Comparison of ENCODE assay signal across 9 cellular contexts in the genomic region with DNA sequence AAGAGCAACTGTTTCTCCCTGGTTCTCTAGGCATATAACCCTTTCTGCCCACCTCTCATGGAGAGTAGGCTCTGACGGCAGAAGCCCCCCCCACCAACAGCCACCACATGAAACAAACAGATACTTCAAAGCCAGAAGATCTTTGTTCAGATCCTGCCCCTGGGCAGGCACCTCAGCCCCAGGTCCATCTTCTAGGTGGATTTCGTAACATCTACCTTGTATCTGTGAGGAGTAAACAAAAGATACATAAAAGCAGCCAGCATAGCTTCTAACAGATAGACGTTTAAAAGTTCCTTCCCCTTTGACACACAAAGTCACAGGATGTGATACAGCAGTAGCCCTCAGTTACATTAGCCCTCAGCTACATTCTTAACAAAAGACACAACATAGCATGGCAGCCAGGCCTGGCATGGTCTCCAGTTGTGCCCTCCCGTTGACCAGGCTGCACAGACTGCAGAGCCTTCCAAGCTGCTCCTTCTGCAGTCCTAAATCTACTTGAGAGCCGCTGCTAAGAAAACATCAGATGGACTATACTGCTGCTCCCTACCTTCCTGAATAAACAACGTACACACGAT. TPM values are rescaled to one million over a fixed set of nuclear protein-coding genes. Genes with fewer than 3 reads are reported as not detected.
DNase-seq lines count a peak whose midpoint lies in the region; ATAC-seq, FAIRE-seq and TF ChIP-seq lines count a peak whose summit lies in the region.
"Had no signal": no experiment of that assay in that cellular context is flagged by ENCODE, and none has a peak within 500 bp of the region (broad histone marks: within the 10 kb centered on the region; RNA-seq: fewer than 3 reads in every experiment).

No MANE protein-coding gene starts in this region.

- H3K4me1 ChIP-seq in left ventricle myocardium inferior = peaks cover 100% of the 10 kb centered on the region
- peaks cover 40 to 100% (median 92%) of the 10 kb centered on the region in 12 donors for H3K4me1 ChIP-seq in heart left ventricle
- peaks cover 7 to 74% of the 10 kb centered on the region in 2 experiments; a peak in 4 of 5 replicates for H3K4me1 ChIP-seq in K562 (replicated peaks in 1 of 2; ENCODE audit: control insufficient read depth in 2 of 2, insufficient read depth in 2 of 2, low read length in 2 of 2)
- H3K4me1 ChIP-seq in mucosa of descending colon (ENCODE audit: low read depth) = peaks cover 68% of the 10 kb centered on the region
- H3K4me1 ChIP-seq in vagina = peaks cover 99% of the 10 kb centered on the region

- no peak for TF ChIP-seq EP300 in K562 (IDR thresholded peaks at IDR 0.05; ENCODE audit: low read length)

- peaks cover 3% of the 10 kb centered on the region for H3K9me1 ChIP-seq in K562 (ENCODE audit: control insufficient read depth, insufficient read depth, low read length)

- intact Hi-C loops in left ventricle myocardium inferior (cut with micrococcal nuclease) (no loop called here), heart left ventricle (cut with DNase I) (loop anchor here in 2 of 10 donors (2.0 to 5.0 kb wide), 2 partner anchors 28 to 35 kb away; a partner anchor contains a TSS), K562 (cut with micrococcal nuclease) (no loop called here), mucosa of descending colon (cut with DNase I, micrococcal nuclease) (no loop called here), vagina (cut with DNase I) (no loop called here)

- no peak overlapping the region; a peak in 1 of 4 replicates for H3K9ac ChIP-seq in K562 (ENCODE audit: insufficient read depth in 1 of 2, low read depth in 2 of 2, low read length in 2 of 2)

- POLR2A ChIA-PET in K562 (lab: Yijun Ruan, JAX) = interaction anchor here (1.0 to 1.4 kb wide), 3 partner anchors 7 to 20 kb away, joined by 3 to 6 read pairs (median 3); no protein-coding TSS in a partner anchor

- peaks cover 72% of the 10 kb centered on the region for H4K20me1 ChIP-seq in K562 (replicated peaks; ENCODE audit: control insufficient read depth, insufficient read depth, low read length)

- H3K79me2 ChIP-seq in K562 (ENCODE audit: control insufficient read depth, insufficient read depth, low read length) = peaks cover 97% of the 10 kb centered on the region

- H3K27ac ChIP-seq in left ventricle myocardium inferior (replicated peaks) (peak overlapping the region; percentile 71), heart left ventricle (peak overlapping the region in 6 of 12 donors; percentile 22 to 75 (median 34)), K562 (ENCODE audit: extremely low read depth, low read depth, low read length) (peak overlapping the region; percentile 37; the same call in 1 of the 3 replicates), vagina (peak overlapping the region; percentile 1)

- no peak for DNase-seq in left ventricle myocardium inferior
- DNase-seq in heart left ventricle = no peak
- no peak for DNase-seq in K562 (ENCODE audit: extremely low read depth in 1 of 4, low spot score in 3 of 4)
- DNase-seq in mucosa of descending colon = no peak
- DNase-seq in vagina (ENCODE audit: extremely low spot score in 2 of 2) = no peak
- no peak for DNase-seq in AG08395 (ENCODE audit: low spot score)
- DNase-seq in HPDE6-E6E7 (ENCODE audit: extremely low spot score) = no peak

- H3K27me3 ChIP-seq in left ventricle myocardium inferior (ENCODE audit: low read depth) = no peaks in the 10 kb centered on the region
- H3K27me3 ChIP-seq in heart left ventricle = no peaks in the 10 kb centered on the region
- no peaks in the 10 kb centered on the region for H3K27me3 ChIP-seq in K562 (ENCODE audit: control insufficient read depth in 2 of 2, insufficient read depth in 2 of 2, low read length in 2 of 2)
- H3K27me3 ChIP-seq in vagina = no peaks in the 10 kb centered on the region

- CTCF ChIA-PET in K562 (lab: Yijun Ruan, JAX; ENCODE audit: low intra/inter-chr PET ratio) = no interaction called here

- ATAC-seq in heart left ventricle (no peak), K562 (no peak), mucosa of descending colon (peak; percentile 16), GM21529 (IDR thresholded peaks at IDR 0.05; ENCODE audit: unreplicated experiment) (no peak)

- no peak for TF ChIP-seq RAD21 in K562 (CRISPR knock-in tag; conservative IDR thresholded peaks at IDR 0.05 in 1 of 2, IDR thresholded peaks at IDR 0.05 in 1 of 2)

- WGBS in heart left ventricle, 4 donors = 35 to 42% (median 37%) methylated on average over 7 of the region's 7 CpGs
- WGBS in K562 (ENCODE audit: insufficient coverage, low coverage, missing lambda C conversion rate) = 75% methylated on average over 7 of the region's 7 CpGs

- no peak for TF ChIP-seq CTCF in left ventricle myocardium inferior (IDR thresholded peaks at IDR 0.05; ENCODE audit: borderline replicate concordance)
- no peak for TF ChIP-seq CTCF in heart left ventricle (IDR thresholded peaks at IDR 0.05)
- no peak for TF ChIP-seq CTCF in K562 (IDR thresholded peaks at IDR 0.05 in 2 of 3, conservative IDR thresholded peaks at IDR 0.05 in 1 of 3; ENCODE audit: insufficient read depth in 2 of 3, low read depth in 1 of 3, low read length in 3 of 3)
- no peak for TF ChIP-seq CTCF in mucosa of descending colon (IDR thresholded peaks at IDR 0.05)
- TF ChIP-seq CTCF in vagina (IDR thresholded peaks at IDR 0.05) = no peak

- H3K9me3 ChIP-seq in left ventricle myocardium inferior (replicated peaks) (no peaks in the 10 kb centered on the region), heart left ventricle (no peaks in the 10 kb centered on the region), K562 (replicated peaks; ENCODE audit: control insufficient read depth, insufficient read depth, low read depth, low read length) (no peaks in the 10 kb centered on the region), mucosa of descending colon (no peaks in the 10 kb centered on the region), vagina (no peaks in the 10 kb centered on the region)

- no peak for FAIRE-seq in K562 (lab: Jason Lieb, UNC)
- FAIRE-seq: D721Med had no signal

- H3K36me3 ChIP-seq in left ventricle myocardium inferior (no peaks in the 10 kb centered on the region), heart left ventricle (peaks cover 0 to 7% (median 0%) of the 10 kb centered on the region in 9 donors), K562 (ENCODE audit: control insufficient read depth, insufficient read depth, low read length) (peaks cover 30% of the 10 kb centered on the region; the same call in 2 of the 3 replicates), mucosa of descending colon (ENCODE audit: low read depth) (no peaks in the 10 kb centered on the region), vagina (no peaks in the 10 kb centered on the region)

- H3K4me3 ChIP-seq in left ventricle myocardium inferior (peak overlapping the region; percentile 7), heart left ventricle (no peak overlapping the region), K562 (no peak overlapping the region), mucosa of descending colon (no peak overlapping the region), vagina (no peak overlapping the region)

- TF ChIP-seq POLR2A in heart left ventricle (IDR thresholded peaks at IDR 0.05) (no peak), K562 (conservative IDR thresholded peaks at IDR 0.05) (no peak), vagina (IDR thresholded peaks at IDR 0.05) (no peak)

- no peak overlapping the region for H2AFZ ChIP-seq in K562 (ENCODE audit: low read depth, low read length)

- BruUV-seq in K562 (replicated peaks; lab: Mats Ljungman, UMichigan) = no TSS peak

- in situ Hi-C loops in K562 (cut with MboI) = no loop called here

- no peak overlapping the region for H3K4me2 ChIP-seq in K562 (ENCODE audit: insufficient read depth, low read length)

TF ChIP-seq in K562, 482 proteins besides CTCF, POLR2A, EP300 and RAD21:
- no peak for TF ChIP-seq ZNF57 (CRISPR knock-in tag; IDR thresholded peaks at IDR 0.05)
- TF ChIP-seq CEBPB (tag; IDR thresholded peaks at IDR 0.05) = peak; percentile 42
- TF ChIP-seq, protein P1, sequence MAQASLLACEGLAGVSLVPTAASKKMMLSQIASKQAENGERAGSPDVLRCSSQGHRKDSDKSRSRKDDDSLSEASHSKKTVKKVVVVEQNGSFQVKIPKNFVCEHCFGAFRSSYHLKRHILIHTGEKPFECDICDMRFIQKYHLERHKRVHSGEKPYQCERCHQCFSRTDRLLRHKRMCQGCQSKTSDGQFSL (CRISPR knock-in tag; IDR thresholded peaks at IDR 0.05) = 0 out of 2 replicates have a peak, but pooled peaks have one; percentile 29
- TF ChIP-seq, protein P1 (tag; IDR thresholded peaks at IDR 0.05) = no peak
- no peak for TF ChIP-seq CEBPG (CRISPR knock-in tag; IDR thresholded peaks at IDR 0.05)
- peak in 1 of 2 experiments; percentile 32; a peak in 2 of 4 replicates for TF ChIP-seq CEBPG (tag; conservative IDR thresholded peaks at IDR 0.05 in 1 of 2, IDR thresholded peaks at IDR 0.05 in 1 of 2)

RNA-seq across cellular contexts. Expression of a gene that starts 35.4 kb away (rescaled TPM):
- total RNA-seq in left ventricle myocardium inferior (60.9 TPM), heart left ventricle (10 to 100 TPM; 31.4 to 78.9 (median 61.8) TPM), K562 (2014; rRNA removed) (15.6 and 24.0 TPM in 2 replicates), K562 (2014; rRNA removed; fragmentation: Illumina TruSeq; extraction: Trizol) (11.3 and 13.0 TPM in 2 replicates), K562 (2015; rRNA removed; fragmentation: Illumina TruSeq; extraction: Trizol) (16.1 and 18.2 TPM in 2 replicates), K562 (2021) (93.7 and 105 TPM in 2 replicates), mucosa of descending colon (100 to 1,000 TPM in 1 of 3 donors, 10 to 100 TPM in 2; 78.3 to 104 (median 82.6) TPM), vagina (53.0 TPM)
- polyA plus RNA-seq in heart left ventricle (10 to 100 TPM; 31.1 to 76.9 TPM), K562 (2011; rRNA removed) (8.9 and 11.0 TPM in 2 replicates), K562 (2014; fragmentation: Illumina TruSeq; extraction: Trizol) (35.3 and 43.4 TPM in 2 replicates), K562 (2014; fragmentation: Nextera tagmentation; extraction: Ambion mirVana) (1 to 10 TPM; 1.8 to 5.4 TPM), K562 (2014; rRNA removed) (23.3 and 24.3 TPM in 2 replicates)
- 157 and 305 TPM in 2 replicates for total RNA-seq in K562 (2011; cell fraction: chromatin; rRNA removed; ENCODE audit: low replicate concordance)
- 129 and 134 TPM in 2 replicates for total RNA-seq in K562 (2011; cell fraction: nucleolus; rRNA removed)
- total RNA-seq in K562 (2011; cell fraction: nucleoplasm; rRNA removed) = 133 and 164 TPM in 2 replicates
- polyA plus RNA-seq in K562 (2011; cell fraction: cytosol; rRNA removed) = 5.8 and 8.4 TPM in 2 replicates
- polyA plus RNA-seq in K562 (2011; cell fraction: nucleus; rRNA removed) = 36.9 and 48.9 TPM in 2 replicates
- 61.3 and 74.1 TPM in 2 replicates for polyA plus RNA-seq in K562 (2012)
- 14.6 and 17.9 TPM in 2 replicates for polyA minus RNA-seq in K562 (2011; rRNA and poly(A)+ RNA removed)
- polyA minus RNA-seq in K562 (2011; cell fraction: cytosol; rRNA and poly(A)+ RNA removed) = 36.5 and 50.1 TPM in 2 replicates
- polyA minus RNA-seq in K562 (2011; cell fraction: nucleus; rRNA and poly(A)+ RNA removed) = 35.0 and 50.0 TPM in 2 replicates
